In genomic region chr11:100847696-100848216, GRCh38 we compare ENCODE assay signal across 30 cellular contexts.
"Had no signal": no experiment of that assay in that cellular context is flagged by ENCODE, and none has a peak within 500 bp of the region (broad histone marks: within the 10 kb centered on the region; RNA-seq: fewer than 3 reads in every experiment).

No MANE protein-coding gene starts in this region.

- H3K4me3 ChIP-seq: colonic mucosa, esophagus muscularis mucosa, gastroesophageal sphincter, heart left ventricle, lower lobe of right lung, mucosa of descending colon, ovary, right lobe of liver, testis, tibial nerve, upper lobe of right lung, uterus had no signal

- H3K27ac ChIP-seq: colonic mucosa, esophagus muscularis mucosa, foreskin keratinocyte, lower lobe of right lung, ovary, testis, upper lobe of right lung had no signal

- H3K36me3 ChIP-seq: colonic mucosa, esophagus muscularis mucosa, gastroesophageal sphincter, heart left ventricle, lower lobe of right lung, ovary, right lobe of liver, tibial nerve, upper lobe of right lung, uterus had no signal

- H3K4me3 Mint-ChIP-seq: central memory CD8-positive, alpha-beta T cell; dendritic cell treated with granulocyte-macrophage colony-stimulating factor and Interleukin-4, amounts not matched to agents 40 ng/mL and 50 ng/mL, for 4 days; memory B cell; naive B cell; natural killer cell treated with Interleukin-12 subunit alpha and Interleukin-12 subunit beta and Interleukin-15 and Interleukin-18, amount 100 ng/mL, for 72 hours; stimulated activated memory B cell treated with anti-CD40 and anti-IgM and Interleukin-4, amounts not matched to agents 10 μg/mL and 1 μg/mL and 100 μg/mL, for 72 hours had no signal

- DNase-seq: colonic mucosa; effector CD8-positive, alpha-beta T cell; foreskin keratinocyte; heart left ventricle; hippocampal formation; left colon; left ventricle myocardium superior; lower lobe of right lung; mucosa of descending colon; naive B cell; nucleus accumbens; ovary; posterior cingulate gyrus; retina; right lobe of liver; small intestine; stimulated activated CD4-positive, alpha-beta T cell treated with anti-CD3 and anti-CD28 coated beads, Interleukin-4, amount 100 ng/mL, for 4 hours; stimulated activated naive CD8-positive, alpha-beta T cell treated with anti-CD3 and anti-CD28 coated beads, Interleukin-15, Interleukin-2, amounts not matched to agents 100 U/mL and 50 U/mL, for 24 hours; substantia nigra; testis; upper lobe of right lung; uterus had no signal

- H3K4me1 ChIP-seq: colonic mucosa, testis, uterus had no signal

- H3K27ac Mint-ChIP-seq: dendritic cell treated with granulocyte-macrophage colony-stimulating factor and Interleukin-4, amounts not matched to agents 40 ng/mL and 50 ng/mL, for 4 days; memory B cell; natural killer cell treated with Interleukin-12 subunit alpha and Interleukin-12 subunit beta and Interleukin-15 and Interleukin-18, amount 100 ng/mL, for 72 hours; stimulated activated memory B cell treated with anti-CD40 and anti-IgM and Interleukin-4, amounts not matched to agents 10 μg/mL and 1 μg/mL and 100 μg/mL, for 72 hours had no signal

- H3K27me3 Mint-ChIP-seq: central memory CD8-positive, alpha-beta T cell; dendritic cell treated with granulocyte-macrophage colony-stimulating factor and Interleukin-4, amounts not matched to agents 40 ng/mL and 50 ng/mL, for 4 days; memory B cell; naive B cell; natural killer cell treated with Interleukin-12 subunit alpha and Interleukin-12 subunit beta and Interleukin-15 and Interleukin-18, amount 100 ng/mL, for 72 hours; stimulated activated memory B cell treated with anti-CD40 and anti-IgM and Interleukin-4, amounts not matched to agents 10 μg/mL and 1 μg/mL and 100 μg/mL, for 72 hours had no signal

- H3K36me3 Mint-ChIP-seq: memory B cell; naive B cell; natural killer cell treated with Interleukin-12 subunit alpha and Interleukin-12 subunit beta and Interleukin-15 and Interleukin-18, amount 100 ng/mL, for 72 hours had no signal

- H3K9me3 Mint-ChIP-seq: naive B cell; stimulated activated memory B cell treated with anti-CD40 and anti-IgM and Interleukin-4, amounts not matched to agents 10 μg/mL and 1 μg/mL and 100 μg/mL, for 72 hours had no signal

- H3K4me1 Mint-ChIP-seq: central memory CD8-positive, alpha-beta T cell; memory B cell; naive B cell; stimulated activated memory B cell treated with anti-CD40 and anti-IgM and Interleukin-4, amounts not matched to agents 10 μg/mL and 1 μg/mL and 100 μg/mL, for 72 hours had no signal

- ATAC-seq: foreskin keratinocyte; gastroesophageal sphincter; left colon; left ventricle myocardium superior; mucosa of descending colon; right lobe of liver; stimulated activated memory B cell treated with anti-CD40 and anti-IgM and Interleukin-4, amounts not matched to agents 10 μg/mL and 1 μg/mL and 100 μg/mL, for 72 hours; stimulated activated naive CD8-positive, alpha-beta T cell treated with anti-CD3 and anti-CD28 coated beads, Interleukin-15, Interleukin-2, amounts not matched to agents 100 U/mL and 50 U/mL, for 24 hours; upper lobe of right lung had no signal

- H3K9me3 ChIP-seq: colonic mucosa, esophagus muscularis mucosa, gastroesophageal sphincter, heart left ventricle, lower lobe of right lung, mucosa of descending colon, ovary, right lobe of liver, testis, tibial nerve, upper lobe of right lung, uterus had no signal

- H3K27me3 ChIP-seq: colonic mucosa, esophagus muscularis mucosa, foreskin keratinocyte, gastroesophageal sphincter, heart left ventricle, ovary, right lobe of liver, testis, tibial nerve, upper lobe of right lung, uterus had no signal
